1 cellular context compared by ENCODE assay signal in genomic region chr16:2698996-2699750, GRCh38.
A peak's percentile ranks its signal among the peaks of the same experiment; 100 is the strongest.
TF ChIP-seq lines count a peak whose summit lies in the region.

No MANE protein-coding gene starts in this region.

TF ChIP-seq in HepG2, 621 proteins besides CTCF, POLR2A, EP300 and RAD21:
- peak; percentile 41 for TF ChIP-seq AGO2 (optimal IDR thresholded peaks at IDR 0.05; ENCODE audit: low read depth, low read length)
- no peak for TF ChIP-seq UBTF (CRISPR knock-in tag; IDR thresholded peaks at IDR 0.05)
